9 cellular contexts compared by ENCODE assay signal in the genomic region with DNA sequence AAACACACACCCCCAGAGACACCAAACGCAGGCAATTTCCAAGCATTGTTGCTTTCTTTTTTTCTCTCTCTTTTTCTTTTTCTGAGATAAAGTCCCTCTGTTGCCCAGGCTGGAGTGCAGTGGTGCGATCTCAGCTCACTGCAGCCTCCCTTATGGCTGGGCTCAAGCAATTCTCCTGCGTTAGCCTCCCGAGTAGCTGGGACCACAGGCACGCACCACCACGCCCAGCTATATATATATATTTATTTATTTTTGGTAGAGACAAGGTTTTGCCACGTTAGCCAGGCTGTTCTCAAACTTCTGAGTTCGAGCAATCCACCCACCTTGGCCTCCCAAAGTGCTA. TPM values are rescaled to one million over a fixed set of nuclear protein-coding genes. Genes with fewer than 3 reads are reported as not detected.
A peak's percentile ranks its signal among the peaks of the same experiment; 100 is the strongest.
DNase-seq lines count a peak whose midpoint lies in the region; ATAC-seq, FAIRE-seq and TF ChIP-seq lines count a peak whose summit lies in the region.
"Had no signal": no experiment of that assay in that cellular context is flagged by ENCODE, and none has a peak within 500 bp of the region (broad histone marks: within the 10 kb centered on the region; RNA-seq: fewer than 3 reads in every experiment).

No MANE protein-coding gene starts in this region.

- H3K4me3 ChIP-seq in HUES64 (ENCODE audit: low read length) (no peak overlapping the region), K562 (no peak overlapping the region), mucosa of descending colon (no peak overlapping the region), suprapubic skin (no peak overlapping the region)
- H3K4me3 ChIP-seq: HAP-1 had no signal

- no peak for TF ChIP-seq RAD21 in K562 (CRISPR knock-in tag; conservative IDR thresholded peaks at IDR 0.05 in 1 of 2, IDR thresholded peaks at IDR 0.05 in 1 of 2)

- H3K9me3 ChIP-seq in HUES64 (ENCODE audit: insufficient read depth, low read depth, low read length) (no peaks in the 10 kb centered on the region), K562 (replicated peaks; ENCODE audit: control insufficient read depth, insufficient read depth, low read depth, low read length) (no peaks in the 10 kb centered on the region), mucosa of descending colon (no peaks in the 10 kb centered on the region), suprapubic skin (no peaks in the 10 kb centered on the region)
- H3K9me3 ChIP-seq: HAP-1 had no signal

- TF ChIP-seq POLR2A in K562 (conservative IDR thresholded peaks at IDR 0.05) (no peak), suprapubic skin (IDR thresholded peaks at IDR 0.05) (no peak)

- 0 out of 2 replicates have a peak, but pooled peaks cover 7% of the 10 kb centered on the region for H3K4me1 ChIP-seq in HUES64 (ENCODE audit: insufficient read depth, low read length)
- peaks cover 16 to 21% of the 10 kb centered on the region in 2 experiments; a peak in 4 of 5 replicates for H3K4me1 ChIP-seq in K562 (replicated peaks in 1 of 2; ENCODE audit: control insufficient read depth in 2 of 2, insufficient read depth in 2 of 2, low read length in 2 of 2)
- H3K4me1 ChIP-seq in mucosa of descending colon (ENCODE audit: low read depth): no peaks in the 10 kb centered on the region
- H3K4me1 ChIP-seq in suprapubic skin: peaks cover 24% of the 10 kb centered on the region

- no peaks in the 10 kb centered on the region for H3K36me3 ChIP-seq in HUES64 (ENCODE audit: insufficient read depth, low read length)
- H3K36me3 ChIP-seq in K562 (ENCODE audit: control insufficient read depth, insufficient read depth, low read length): no peaks in the 10 kb centered on the region
- H3K36me3 ChIP-seq in mucosa of descending colon (ENCODE audit: low read depth): no peaks in the 10 kb centered on the region
- H3K36me3 ChIP-seq in suprapubic skin: no peaks in the 10 kb centered on the region
- H3K36me3 ChIP-seq: HAP-1 had no signal

- 92% methylated on average over 6 of the region's 8 CpGs for WGBS in HUES64
- 73% methylated on average over 7 of the region's 8 CpGs for WGBS in K562 (ENCODE audit: insufficient coverage, low coverage, missing lambda C conversion rate)
- WGBS in suprapubic skin: 72% methylated on average over 8 of the region's 8 CpGs

- H3K27ac ChIP-seq in HUES64 (ENCODE audit: low read depth, low read length) (peak overlapping the region; percentile 44; the same call in 1 of the 2 replicates), K562 (ENCODE audit: extremely low read depth, low read depth, low read length) (no peak overlapping the region), suprapubic skin (peak overlapping the region; percentile 48)

- no peak for TF ChIP-seq CTCF in K562 (IDR thresholded peaks at IDR 0.05 in 2 of 3, conservative IDR thresholded peaks at IDR 0.05 in 1 of 3; ENCODE audit: insufficient read depth in 2 of 3, low read depth in 1 of 3, low read length in 3 of 3)
- no peak for TF ChIP-seq CTCF in mucosa of descending colon (IDR thresholded peaks at IDR 0.05)
- TF ChIP-seq CTCF in suprapubic skin (IDR thresholded peaks at IDR 0.05): no peak

- POLR2A ChIA-PET in K562 (lab: Yijun Ruan, JAX): interaction anchor here (0.6 to 2.6 kb wide), 5 partner anchors 10 to 19 kb away, joined by 3 to 20 read pairs (median 6); a partner anchor contains a TSS

- intact Hi-C loops in K562 (cut with micrococcal nuclease): no loop called here
- intact Hi-C loops in mucosa of descending colon (cut with DNase I, micrococcal nuclease): no loop called here

- BruUV-seq in K562 (replicated peaks; lab: Mats Ljungman, UMichigan): no TSS peak

- H3K9me1 ChIP-seq in K562 (ENCODE audit: control insufficient read depth, insufficient read depth, low read length): no peaks in the 10 kb centered on the region

- H2AFZ ChIP-seq in K562 (ENCODE audit: low read depth, low read length): peak overlapping the region; percentile 96

- CTCF ChIA-PET in K562 (lab: Yijun Ruan, JAX; ENCODE audit: low intra/inter-chr PET ratio): interaction anchor here (1.7 kb wide), 1 partner anchor 157 kb away, joined by 13 read pairs; no protein-coding TSS in a partner anchor

- TF ChIP-seq EP300 in K562 (IDR thresholded peaks at IDR 0.05; ENCODE audit: low read length) (no peak), suprapubic skin (IDR thresholded peaks at IDR 0.05) (no peak)

- no peaks in the 10 kb centered on the region for H3K27me3 ChIP-seq in HUES64 (ENCODE audit: insufficient read depth, low read length)
- no peaks in the 10 kb centered on the region for H3K27me3 ChIP-seq in K562 (ENCODE audit: control insufficient read depth in 2 of 2, insufficient read depth in 2 of 2, low read length in 2 of 2)
- H3K27me3 ChIP-seq in suprapubic skin: no peaks in the 10 kb centered on the region

- H3K79me2 ChIP-seq in K562 (ENCODE audit: control insufficient read depth, insufficient read depth, low read length): no peaks in the 10 kb centered on the region

- in situ Hi-C loops in K562 (cut with MboI): no loop called here

- peak overlapping the region; percentile 51 for H3K9ac ChIP-seq in HUES64 (ENCODE audit: low read depth, low read length)
- peak overlapping the region; percentile 0 to 2; a peak in 1 of 4 replicates for H3K9ac ChIP-seq in K562 (ENCODE audit: insufficient read depth in 1 of 2, low read depth in 2 of 2, low read length in 2 of 2)

- no peaks in the 10 kb centered on the region for H4K20me1 ChIP-seq in K562 (replicated peaks; ENCODE audit: control insufficient read depth, insufficient read depth, low read length)

- H3K4me2 ChIP-seq in K562 (ENCODE audit: insufficient read depth, low read length): no peak overlapping the region

- peak; percentile 10; the same call in 2 of the 3 replicates for ATAC-seq in K562
- ATAC-seq in mucosa of descending colon: peak; percentile 20
- no peak for ATAC-seq in HG02981 (IDR thresholded peaks at IDR 0.05; ENCODE audit: unreplicated experiment)
- no peak for ATAC-seq in GM18867 (IDR thresholded peaks at IDR 0.05; ENCODE audit: unreplicated experiment)
- no peak for ATAC-seq in GM21526 (IDR thresholded peaks at IDR 0.05; ENCODE audit: low FRiP score, unreplicated experiment)

- FAIRE-seq in K562 (lab: Jason Lieb, UNC): no peak

- no peak for DNase-seq in K562 (ENCODE audit: extremely low read depth in 1 of 4, low spot score in 3 of 4)
- DNase-seq in mucosa of descending colon: no peak
- no peak for DNase-seq in suprapubic skin (ENCODE audit: low spot score in 2 of 2)
- DNase-seq in SK-N-DZ (ENCODE audit: low spot score): no peak

TF ChIP-seq in K562, 482 proteins besides CTCF, POLR2A, EP300 and RAD21 (continues in another document):
- TF ChIP-seq ATF7 (IDR thresholded peaks at IDR 0.05): peak; percentile 46; the same call in 1 of the 2 replicates

RNA-seq across cellular contexts. Expression of a gene that starts 14.0 kb away (rescaled TPM):
- polyA plus RNA-seq in HUES64 (2013, experiment 1 of 2): 557 TPM
- polyA plus RNA-seq in HUES64 (2013, experiment 2 of 2): 572 TPM
- total RNA-seq in K562 (2011; cell fraction: chromatin; rRNA removed; ENCODE audit: low replicate concordance): 228 and 415 TPM in 2 replicates
- total RNA-seq in K562 (2011; cell fraction: nucleolus; rRNA removed): 155 and 159 TPM in 2 replicates
- 295 and 337 TPM in 2 replicates for total RNA-seq in K562 (2011; cell fraction: nucleoplasm; rRNA removed)
- total RNA-seq in K562 (2014; rRNA removed) (251 and 341 TPM in 2 replicates), K562 (2014; rRNA removed; fragmentation: Illumina TruSeq; extraction: Trizol) (537 and 645 TPM in 2 replicates), K562 (2015; rRNA removed; fragmentation: Illumina TruSeq; extraction: Trizol) (344 and 365 TPM in 2 replicates), K562 (2021) (477 and 495 TPM in 2 replicates), mucosa of descending colon (100 to 1,000 TPM; 176 to 243 (median 229) TPM), suprapubic skin (100 to 1,000 TPM; 152 to 180 (median 167) TPM)
- polyA plus RNA-seq in K562 (2011; rRNA removed) (333 and 518 TPM in 2 replicates), K562 (2014; fragmentation: Illumina TruSeq; extraction: Trizol) (337 and 448 TPM in 2 replicates), K562 (2014; fragmentation: Nextera tagmentation; extraction: Ambion mirVana) (1,000 to 10,000 TPM in 1 of 2 experiments, 100 to 1,000 TPM in 1; 955 to 1,200 TPM), K562 (2014; rRNA removed) (534 and 652 TPM in 2 replicates)
- 407 and 505 TPM in 2 replicates for polyA plus RNA-seq in K562 (2011; cell fraction: cytosol; rRNA removed)
- 332 and 369 TPM in 2 replicates for polyA plus RNA-seq in K562 (2011; cell fraction: nucleus; rRNA removed)
- 333 and 367 TPM in 2 replicates for polyA plus RNA-seq in K562 (2012)
- polyA minus RNA-seq in K562 (2011; rRNA and poly(A)+ RNA removed): 453 and 564 TPM in 2 replicates
- polyA minus RNA-seq in K562 (2011; cell fraction: cytosol; rRNA and poly(A)+ RNA removed): 130 and 151 TPM in 2 replicates
- polyA minus RNA-seq in K562 (2011; cell fraction: nucleus; rRNA and poly(A)+ RNA removed): 191 and 286 TPM in 2 replicates
- polyA plus RNA-seq in SK-N-DZ (2014; cell fraction: cytosol; rRNA removed): 189 and 228 TPM in 2 replicates
- 227 and 252 TPM in 2 replicates for polyA plus RNA-seq in SK-N-DZ (2014; cell fraction: nucleus; rRNA removed)

RNA-seq across cellular contexts. Expression of a gene that starts 32.9 kb away (rescaled TPM):
- 14.6 TPM for polyA plus RNA-seq in HUES64 (2013, experiment 1 of 2)
- 12.9 TPM for polyA plus RNA-seq in HUES64 (2013, experiment 2 of 2)
- total RNA-seq in K562 (2011; cell fraction: chromatin; rRNA removed; ENCODE audit: low replicate concordance): 17.7 and 43.3 TPM in 2 replicates
- total RNA-seq in K562 (2011; cell fraction: nucleolus; rRNA removed): 9.7 and 11.1 TPM in 2 replicates
- 15.0 and 17.3 TPM in 2 replicates for total RNA-seq in K562 (2011; cell fraction: nucleoplasm; rRNA removed)
- total RNA-seq in K562 (2014; rRNA removed): 10.6 and 11.3 TPM in 2 replicates
- total RNA-seq in K562 (2014; rRNA removed; fragmentation: Illumina TruSeq; extraction: Trizol): 21.3 and 22.3 TPM in 2 replicates
- total RNA-seq in K562 (2015; rRNA removed; fragmentation: Illumina TruSeq; extraction: Trizol): 24.9 and 25.0 TPM in 2 replicates
- 18.0 and 19.5 TPM in 2 replicates for total RNA-seq in K562 (2021)
- 21.5 and 22.0 TPM in 2 replicates for polyA plus RNA-seq in K562 (2011; rRNA removed)
- polyA plus RNA-seq in K562 (2011; cell fraction: cytosol; rRNA removed): 7.1 and 12.8 TPM in 2 replicates
- polyA plus RNA-seq in K562 (2011; cell fraction: nucleus; rRNA removed): 31.7 and 38.9 TPM in 2 replicates
- polyA plus RNA-seq in K562 (2012): 18.3 and 18.4 TPM in 2 replicates
- polyA plus RNA-seq in K562 (2014; fragmentation: Illumina TruSeq; extraction: Trizol): 21.6 and 28.7 TPM in 2 replicates
- 1 to 10 TPM; 5.7 to 8.8 TPM for polyA plus RNA-seq in K562 (2014; fragmentation: Nextera tagmentation; extraction: Ambion mirVana)
- polyA plus RNA-seq in K562 (2014; rRNA removed): 17.3 and 20.8 TPM in 2 replicates
- 14.8 and 16.4 TPM in 2 replicates for polyA minus RNA-seq in K562 (2011; rRNA and poly(A)+ RNA removed)
- 5.0 and 6.4 TPM in 2 replicates for polyA minus RNA-seq in K562 (2011; cell fraction: cytosol; rRNA and poly(A)+ RNA removed)
- polyA minus RNA-seq in K562 (2011; cell fraction: nucleus; rRNA and poly(A)+ RNA removed): 7.7 and 14.3 TPM in 2 replicates
- total RNA-seq in mucosa of descending colon: 10 to 100 TPM; 67.3 to 80.7 (median 69.9) TPM
- 10 to 100 TPM; 23.0 to 33.8 (median 27.0) TPM for total RNA-seq in suprapubic skin
- 16.2 and 18.8 TPM in 2 replicates for polyA plus RNA-seq in SK-N-DZ (2014; cell fraction: cytosol; rRNA removed)
- 19.8 and 25.7 TPM in 2 replicates for polyA plus RNA-seq in SK-N-DZ (2014; cell fraction: nucleus; rRNA removed)

Comparison
In these comparisons a context has a peak if more than half of its experiments do, and no peak if none do; other contexts are left out.
1. ATAC-seq: peak in K562 (single experiment) and mucosa of descending colon (single experiment); none in HG02981 (single experiment), GM18867 (single experiment) and GM21526 (single experiment).